8 cellular contexts compared by ENCODE assay signal in genomic region chr15:92921215-92922131, GRCh38. TPM values are rescaled to one million over a fixed set of nuclear protein-coding genes. Genes with fewer than 3 reads are reported as not detected.
A peak's percentile ranks its signal among the peaks of the same experiment; 100 is the strongest.
DNase-seq lines count a peak whose midpoint lies in the region; ATAC-seq and TF ChIP-seq lines count a peak whose summit lies in the region.

No MANE protein-coding gene starts in this region.

- no peaks in the 10 kb centered on the region for H3K9me3 ChIP-seq in adrenal gland (replicated peaks in 1 of 3)
- no peaks in the 10 kb centered on the region for H3K9me3 ChIP-seq in left lung

- H3K27me3 ChIP-seq in adrenal gland (no peaks in the 10 kb centered on the region), left lung (no peaks in the 10 kb centered on the region)

- H3K9me3 Mint-ChIP-seq in activated T-cell treated with anti-CD3 and anti-CD28 coated beads, Interleukin-2, amount 50 U/mL, for 4 hours, result no peaks in the 10 kb centered on the region

- H3K4me1 ChIP-seq in adrenal gland (replicated peaks in 1 of 2) (peaks cover 19 to 58% of the 10 kb centered on the region in 2 donors), left lung (peaks cover 27 to 87% of the 10 kb centered on the region in 2 donors), urinary bladder (ENCODE audit: insufficient read depth) (peaks cover 2% of the 10 kb centered on the region)

- 78 to 84% (median 79%) methylated on average over 4 of the region's 4 CpGs for WGBS in adrenal gland, 4 donors
- WGBS in urinary bladder, result 56% methylated on average over 4 of the region's 4 CpGs

- peak overlapping the region; percentile 58 for H3K4me3 Mint-ChIP-seq in activated T-cell treated with anti-CD3 and anti-CD28 coated beads, Interleukin-2, amount 50 U/mL, for 4 hours

- no peak for DNase-seq in activated T-cell treated with anti-CD3 and anti-CD28 coated beads, Interleukin-2, amount 50 U/mL, for 4 hours
- no peak for DNase-seq in activated T-cell treated with anti-CD3 and anti-CD28 coated beads for 4 hours
- no peak for DNase-seq in adrenal gland
- DNase-seq in left lung, result no peak
- no peak for DNase-seq in central memory CD4-positive, alpha-beta T cell
- DNase-seq in NCI-H526 treated with DMSO at 0.1 percent for 48 hours (lab: John Stamatoyannopoulos, UW), result no peak
- no peak for DNase-seq in retina

- H3K27ac ChIP-seq in adrenal gland, result peak overlapping the region in 3 of 5 donors; percentile 17 to 73 (median 46)
- peak overlapping the region; percentile 67 to 75 for H3K27ac ChIP-seq in left lung
- H3K27ac ChIP-seq in urinary bladder (ENCODE audit: low read depth), result peak overlapping the region; percentile 79

- no peak for TF ChIP-seq POLR2A in adrenal gland (IDR thresholded peaks at IDR 0.05)

- H3K4me1 Mint-ChIP-seq in activated T-cell treated with anti-CD3 and anti-CD28 coated beads, Interleukin-2, amount 50 U/mL, for 4 hours (ENCODE audit: low read depth), result peaks cover 83% of the 10 kb centered on the region

- ATAC-seq in activated T-cell treated with anti-CD3 and anti-CD28 coated beads, Interleukin-2, amount 50 U/mL, for 4 hours, result peak; percentile 74 to 76
- ATAC-seq in left lung, result peak; percentile 62

- peaks cover 39% of the 10 kb centered on the region for H3K36me3 Mint-ChIP-seq in activated T-cell treated with anti-CD3 and anti-CD28 coated beads, Interleukin-2, amount 50 U/mL, for 4 hours (ENCODE audit: insufficient read depth)

- intact Hi-C loops in adrenal gland (cut with DNase I), result loop anchor here in 1 of 2 donors (5.0 kb wide), 1 partner anchor 119 kb away; no protein-coding TSS in a partner anchor
- intact Hi-C loops in left lung (cut with DNase I), result no loop called here

- H3K36me3 ChIP-seq in adrenal gland (replicated peaks in 1 of 2) (peaks cover 0 to 23% of the 10 kb centered on the region in 2 donors), left lung (peaks cover 0 to 42% of the 10 kb centered on the region in 2 donors), urinary bladder (ENCODE audit: insufficient read depth) (peaks cover 2% of the 10 kb centered on the region)

- TF ChIP-seq CTCF in adrenal gland (IDR thresholded peaks at IDR 0.05) (no peak), left lung (IDR thresholded peaks at IDR 0.05) (no peak)

- no peaks in the 10 kb centered on the region for H3K27me3 Mint-ChIP-seq in activated T-cell treated with anti-CD3 and anti-CD28 coated beads, Interleukin-2, amount 50 U/mL, for 4 hours (ENCODE audit: low read depth)

- H3K4me3 ChIP-seq in adrenal gland, result no peak overlapping the region
- H3K4me3 ChIP-seq in left lung, result no peak overlapping the region
- H3K4me3 ChIP-seq in urinary bladder (ENCODE audit: low read depth, low read length), result no peak overlapping the region

RNA-seq across cellular contexts. Expression of gene CHD2, which starts 21.3 kb away (rescaled TPM):
- 10 to 100 TPM; 58.0 to 67.7 (median 59.7) TPM for total RNA-seq in activated T-cell treated with anti-CD3 and anti-CD28 coated beads, Interleukin-2, amount 50 U/mL, for 4 hours
- total RNA-seq in adrenal gland (100 to 1,000 TPM in 2 of 8 donors, 10 to 100 TPM in 6; 41.3 to 115 (median 83.1) TPM), left lung (100 to 1,000 TPM; 128 to 135 TPM), urinary bladder (210 TPM)
- polyA plus RNA-seq in adrenal gland (10 to 100 TPM; 40.1 to 60.2 (median 50.3) TPM), urinary bladder (29.9 TPM)
